ENCODE assay signal across 7 cellular contexts in the genomic region with DNA sequence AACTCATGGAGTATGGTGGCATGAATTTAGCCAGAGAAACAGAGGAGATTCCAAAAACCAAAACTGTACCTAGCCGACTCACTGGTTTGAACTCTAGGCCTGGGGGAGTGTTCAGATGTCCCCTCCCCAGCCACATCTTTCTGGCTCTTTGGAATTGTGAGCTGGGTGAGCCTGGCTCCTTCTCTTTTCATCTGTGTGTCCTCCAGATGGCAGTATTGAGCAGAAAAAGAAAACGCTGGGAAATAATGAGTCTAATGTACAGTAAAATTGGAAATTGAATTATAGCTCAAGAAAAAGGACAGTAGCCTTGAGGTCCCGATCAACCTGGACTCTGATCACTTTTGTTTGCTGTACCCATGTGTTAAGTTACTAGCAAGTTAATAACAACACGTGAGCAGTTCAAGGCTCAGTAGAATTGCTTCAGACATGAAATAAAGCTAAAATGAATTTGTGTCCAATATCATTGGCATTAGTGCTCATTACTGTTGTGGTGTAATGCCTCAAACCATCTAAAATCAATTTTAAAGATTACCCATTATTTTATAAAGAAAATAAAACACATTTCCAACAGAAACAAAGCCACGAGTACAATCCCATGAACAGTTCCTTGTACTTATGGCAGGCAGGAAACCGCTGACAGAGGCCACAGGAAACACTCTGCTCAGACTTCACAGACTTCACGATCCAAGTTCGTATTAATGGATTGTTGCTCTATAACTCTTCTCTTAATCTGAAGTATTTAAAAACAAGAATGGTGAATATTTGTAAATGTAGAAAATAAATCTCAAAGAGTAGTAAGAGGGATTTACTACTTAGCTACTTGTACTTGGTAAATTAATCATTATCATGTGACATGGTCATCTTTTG.
A peak's percentile ranks its signal among the peaks of the same experiment; 100 is the strongest.
DNase-seq lines count a peak whose midpoint lies in the region; ATAC-seq and TF ChIP-seq lines count a peak whose summit lies in the region.

No MANE protein-coding gene starts in this region.

- H3K27ac Mint-ChIP-seq in activated CD8-positive, alpha-beta T cell treated with anti-CD3 and anti-CD28 coated beads for 36 hours, result no peak overlapping the region

- POLR2A ChIA-PET in HCT116 (lab: Charles Lee), result interaction anchor here (1.0 to 1.6 kb wide), 3 partner anchors 298 to 791 kb away, joined by 3 to 5 read pairs (median 3); no protein-coding TSS in a partner anchor
- POLR2A ChIA-PET in activated CD8-positive, alpha-beta T cell treated with anti-CD3 and anti-CD28 coated beads for 36 hours (lab: Charles Lee), result interaction anchor here (0.7 kb wide), 1 partner anchor 258 kb away, joined by 4 read pairs; no protein-coding TSS in a partner anchor

- H3K4me3 ChIP-seq in HCT116 (replicated peaks in 1 of 2; ENCODE audit: low read depth in 1 of 2, low read length in 2 of 2), result no peak overlapping the region

- BruUV-seq in HCT116 (replicated peaks; lab: Mats Ljungman, UMichigan), result no TSS peak

- peaks cover 9% of the 10 kb centered on the region for H3K4me1 Mint-ChIP-seq in activated CD8-positive, alpha-beta T cell treated with anti-CD3 and anti-CD28 coated beads for 36 hours (ENCODE audit: low read depth)

- H3K9me2 ChIP-seq in HCT116 (ENCODE audit: insufficient read depth), result no peaks in the 10 kb centered on the region

- no peak overlapping the region for H3K4me2 ChIP-seq in HCT116 (ENCODE audit: low read length)

- H3K27me3 ChIP-seq in HCT116 (ENCODE audit: insufficient read depth, low read length), result no peaks in the 10 kb centered on the region

- CTCF ChIA-PET in HCT116 (lab: Charles Lee), result interaction anchor here (0.5 to 3.6 kb wide), 43 partner anchors 9 to 810 kb away, joined by 3 to 232 read pairs (median 5); no protein-coding TSS in a partner anchor
- CTCF ChIA-PET in activated CD8-positive, alpha-beta T cell treated with anti-CD3 and anti-CD28 coated beads for 36 hours (lab: Charles Lee), result interaction anchor here (0.6 to 2.9 kb wide), 73 partner anchors 9 to 800 kb away, joined by 3 to 29 read pairs (median 4); no protein-coding TSS in a partner anchor

- ATAC-seq in HCT116, result peak; percentile 83
- peak; percentile 73 for ATAC-seq in activated CD8-positive, alpha-beta T cell treated with anti-CD3 and anti-CD28 coated beads for 36 hours
- no peak for ATAC-seq in GM19452 (IDR thresholded peaks at IDR 0.05; ENCODE audit: unreplicated experiment)

- H4K20me1 ChIP-seq in HCT116 (ENCODE audit: insufficient read depth), result no peaks in the 10 kb centered on the region

- H3K9ac ChIP-seq in HCT116 (ENCODE audit: low read length), result no peak overlapping the region

- no peak overlapping the region for H2AFZ ChIP-seq in HCT116 (ENCODE audit: low read depth, low read length, poor library complexity, severe bottlenecking)

- peaks cover 2 to 6% of the 10 kb centered on the region in 2 experiments; a peak in 1 of 4 replicates for H3K36me3 ChIP-seq in HCT116 (ENCODE audit: control insufficient read depth in 1 of 2, insufficient read depth in 2 of 2, low read length in 2 of 2)

- H3K4me1 ChIP-seq in HCT116 (ENCODE audit: control insufficient read depth in 1 of 2, insufficient read depth in 2 of 2, low read length in 2 of 2), result no peaks in the 10 kb centered on the region

- no peak overlapping the region for H3K4me3 Mint-ChIP-seq in activated CD8-positive, alpha-beta T cell treated with anti-CD3 and anti-CD28 coated beads for 36 hours

- DNase-seq in DMS53 treated with DMSO at 0.1 percent for 48 hours (lab: John Stamatoyannopoulos, UW; ENCODE audit: unreplicated experiment) (peak; percentile 80), HCT116 (ENCODE audit: low read depth, low spot score) (peak; percentile 21), NCI-H345 (lab: John Stamatoyannopoulos, UW) (peak; percentile 69), glomerular visceral epithelial cell (ENCODE audit: extremely low spot score) (peak; percentile 64), retina (peak; percentile 78)
- DNase-seq in activated CD8-positive, alpha-beta T cell treated with anti-CD3 and anti-CD28 coated beads for 36 hours, result peak; percentile 30

- intact Hi-C loops in HCT116 (cut with micrococcal nuclease), result loop anchor here (1.0 kb wide), 2 partner anchors 298 to 792 kb away; no protein-coding TSS in a partner anchor
- intact Hi-C loops in activated CD8-positive, alpha-beta T cell treated with anti-CD3 and anti-CD28 coated beads for 36 hours (cut with micrococcal nuclease), result loop anchor here (5.0 to 10.0 kb wide), 4 partner anchors 77 to 477 kb away; a partner anchor contains a TSS

- TF ChIP-seq POLR2A in HCT116 (IDR thresholded peaks at IDR 0.05; ENCODE audit: borderline replicate concordance, extremely low read depth, insufficient read depth, insufficient read length), result no peak

- H3K9me3 ChIP-seq in HCT116 (ENCODE audit: control insufficient read depth in 1 of 2, insufficient read depth in 1 of 2, low read depth in 1 of 2, low read length in 2 of 2), result no peaks in the 10 kb centered on the region

- peaks cover 4% of the 10 kb centered on the region for H3K27me3 Mint-ChIP-seq in activated CD8-positive, alpha-beta T cell treated with anti-CD3 and anti-CD28 coated beads for 36 hours

- H3K36me3 Mint-ChIP-seq in activated CD8-positive, alpha-beta T cell treated with anti-CD3 and anti-CD28 coated beads for 36 hours (ENCODE audit: low read depth), result peaks cover 26% of the 10 kb centered on the region

- H3K79me2 ChIP-seq in HCT116 (ENCODE audit: insufficient read depth, low read length), result no peaks in the 10 kb centered on the region

- TF ChIP-seq RAD21 in HCT116 (IDR thresholded peaks at IDR 0.05; ENCODE audit: low read depth), result peak; percentile 83

- no peak overlapping the region for H3K27ac ChIP-seq in HCT116 (ENCODE audit: low read depth, low read length)

- no peaks in the 10 kb centered on the region for H3K9me3 Mint-ChIP-seq in activated CD8-positive, alpha-beta T cell treated with anti-CD3 and anti-CD28 coated beads for 36 hours

- RAD21 ChIA-PET in HCT116 (lab: Charles Lee; ENCODE audit: low non-redundant PET in 1 of 2, low total read pairs in 2 of 2, uncharacterized antibody in 2 of 2, unreplicated experiment in 2 of 2), result interaction anchor here (0.6 to 2.3 kb wide), 12 partner anchors 131 to 792 kb away, joined by 3 to 28 read pairs (median 5); no protein-coding TSS in a partner anchor

- peak; percentile 70 to 93 (median 73) for TF ChIP-seq CTCF in HCT116 (IDR thresholded peaks at IDR 0.05 in 2 of 3, conservative IDR thresholded peaks at IDR 0.05 in 1 of 3; ENCODE audit: borderline replicate concordance in 1 of 3, insufficient read depth in 1 of 3, low read depth in 2 of 3, low read length in 2 of 3)
- peak; percentile 93 for TF ChIP-seq CTCF in activated CD8-positive, alpha-beta T cell treated with anti-CD3 and anti-CD28 coated beads for 36 hours (IDR thresholded peaks at IDR 0.05)

TF ChIP-seq in HCT116, 20 proteins besides CTCF, POLR2A, EP300 and RAD21 (continues in another document):
- TF ChIP-seq EGR1 (IDR thresholded peaks at IDR 0.05; ENCODE audit: low read depth), result no peak
- TF ChIP-seq EZH2 (IDR thresholded peaks at IDR 0.05), result no peak
- no peak for TF ChIP-seq TCF7L2 (IDR thresholded peaks at IDR 0.05; ENCODE audit: borderline replicate concordance, extremely low read depth, insufficient read depth, insufficient read length)
- no peak for TF ChIP-seq EZH2phosphoT487 (IDR thresholded peaks at IDR 0.05; ENCODE audit: borderline replicate concordance)
- no peak for TF ChIP-seq ZFX (IDR thresholded peaks at IDR 0.05)
- TF ChIP-seq, protein P1, sequence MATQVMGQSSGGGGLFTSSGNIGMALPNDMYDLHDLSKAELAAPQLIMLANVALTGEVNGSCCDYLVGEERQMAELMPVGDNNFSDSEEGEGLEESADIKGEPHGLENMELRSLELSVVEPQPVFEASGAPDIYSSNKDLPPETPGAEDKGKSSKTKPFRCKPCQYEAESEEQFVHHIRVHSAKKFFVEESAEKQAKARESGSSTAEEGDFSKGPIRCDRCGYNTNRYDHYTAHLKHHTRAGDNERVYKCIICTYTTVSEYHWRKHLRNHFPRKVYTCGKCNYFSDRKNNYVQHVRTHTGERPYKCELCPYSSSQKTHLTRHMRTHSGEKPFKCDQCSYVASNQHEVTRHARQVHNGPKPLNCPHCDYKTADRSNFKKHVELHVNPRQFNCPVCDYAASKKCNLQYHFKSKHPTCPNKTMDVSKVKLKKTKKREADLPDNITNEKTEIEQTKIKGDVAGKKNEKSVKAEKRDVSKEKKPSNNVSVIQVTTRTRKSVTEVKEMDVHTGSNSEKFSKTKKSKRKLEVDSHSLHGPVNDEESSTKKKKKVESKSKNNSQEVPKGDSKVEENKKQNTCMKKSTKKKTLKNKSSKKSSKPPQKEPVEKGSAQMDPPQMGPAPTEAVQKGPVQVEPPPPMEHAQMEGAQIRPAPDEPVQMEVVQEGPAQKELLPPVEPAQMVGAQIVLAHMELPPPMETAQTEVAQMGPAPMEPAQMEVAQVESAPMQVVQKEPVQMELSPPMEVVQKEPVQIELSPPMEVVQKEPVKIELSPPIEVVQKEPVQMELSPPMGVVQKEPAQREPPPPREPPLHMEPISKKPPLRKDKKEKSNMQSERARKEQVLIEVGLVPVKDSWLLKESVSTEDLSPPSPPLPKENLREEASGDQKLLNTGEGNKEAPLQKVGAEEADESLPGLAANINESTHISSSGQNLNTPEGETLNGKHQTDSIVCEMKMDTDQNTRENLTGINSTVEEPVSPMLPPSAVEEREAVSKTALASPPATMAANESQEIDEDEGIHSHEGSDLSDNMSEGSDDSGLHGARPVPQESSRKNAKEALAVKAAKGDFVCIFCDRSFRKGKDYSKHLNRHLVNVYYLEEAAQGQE (IDR thresholded peaks at IDR 0.05; ENCODE audit: low read depth), result no peak
- no peak for TF ChIP-seq SP1 (IDR thresholded peaks at IDR 0.05; ENCODE audit: low read depth)
- TF ChIP-seq, protein P2, sequence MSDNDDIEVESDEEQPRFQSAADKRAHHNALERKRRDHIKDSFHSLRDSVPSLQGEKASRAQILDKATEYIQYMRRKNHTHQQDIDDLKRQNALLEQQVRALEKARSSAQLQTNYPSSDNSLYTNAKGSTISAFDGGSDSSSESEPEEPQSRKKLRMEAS (IDR thresholded peaks at IDR 0.05), result no peak
- TF ChIP-seq SRF (IDR thresholded peaks at IDR 0.05; ENCODE audit: low read depth), result no peak
- TF ChIP-seq SIN3A (IDR thresholded peaks at IDR 0.05; ENCODE audit: low read depth), result no peak

Comparison
In these comparisons a context has a peak if more than half of its experiments do, and no peak if none do; other contexts are left out.
1. DNase-seq: peak in every context shown above with its lines; median percentile 80 in DMS53 treated with DMSO at 0.1 percent for 48 hours; 78 in retina; 69 in NCI-H345; 64 in glomerular visceral epithelial cell; 30 in activated CD8-positive, alpha-beta T cell treated with anti-CD3 and anti-CD28 coated beads for 36 hours; 21 in HCT116.